ENCODE assay signal across 22 cellular contexts in the genomic region with DNA sequence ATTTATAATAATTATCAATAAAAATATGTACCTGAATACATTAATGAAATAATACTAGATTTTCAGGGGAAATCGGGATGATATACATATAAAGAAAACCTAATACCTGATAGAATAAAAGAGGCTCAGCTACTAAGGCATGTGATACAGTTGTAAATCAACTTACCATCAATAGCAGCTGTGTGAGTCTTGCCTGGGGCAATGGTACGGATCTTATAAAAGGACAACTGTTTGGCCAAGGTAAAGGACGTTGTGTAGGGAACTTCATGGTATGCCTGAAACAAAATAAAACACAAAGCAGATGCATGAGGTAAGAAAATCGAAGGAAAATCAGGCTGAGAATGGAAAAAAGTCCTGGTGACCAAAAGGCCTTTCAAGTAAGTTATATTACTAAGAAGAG. TPM values are rescaled to one million over a fixed set of nuclear protein-coding genes. Genes with fewer than 3 reads are reported as not detected.
"Had no signal": no experiment of that assay in that cellular context is flagged by ENCODE, and none has a peak within 500 bp of the region (broad histone marks: within the 10 kb centered on the region; RNA-seq: fewer than 3 reads in every experiment).

No MANE protein-coding gene starts in this region.

- H3K4me3 ChIP-seq: esophagus muscularis mucosa, left lung, lung, spleen, tibial nerve, upper lobe of right lung, vagina had no signal

- H3K4me1 ChIP-seq: esophagus muscularis mucosa, left lung, parathyroid adenoma, spleen, tibial nerve, upper lobe of right lung, vagina had no signal

- H3K27ac Mint-ChIP-seq: dendritic cell treated with granulocyte-macrophage colony-stimulating factor and Interleukin-4, amounts not matched to agents 40 ng/mL and 50 ng/mL, for 4 days; immature natural killer cell; nephron; stimulated activated memory B cell treated with anti-CD40 and anti-IgM and Interleukin-4, amounts not matched to agents 10 μg/mL and 1 μg/mL and 100 μg/mL, for 72 hours; stimulated activated naive CD8-positive, alpha-beta T cell treated with anti-CD3 and anti-CD28 coated beads, Interleukin-15, Interleukin-2, amounts not matched to agents 100 ng/mL and 50 ng/mL, for 24 hours had no signal

- H3K4me3 Mint-ChIP-seq: dendritic cell treated with granulocyte-macrophage colony-stimulating factor and Interleukin-4, amounts not matched to agents 40 ng/mL and 50 ng/mL, for 4 days; effector memory CD8-positive, alpha-beta T cell; immature natural killer cell; naive B cell; nephron; stimulated activated memory B cell treated with anti-CD40 and anti-IgM and Interleukin-4, amounts not matched to agents 10 μg/mL and 1 μg/mL and 100 μg/mL, for 72 hours; stimulated activated naive CD8-positive, alpha-beta T cell treated with anti-CD3 and anti-CD28 coated beads, Interleukin-15, Interleukin-2, amounts not matched to agents 100 ng/mL and 50 ng/mL, for 24 hours had no signal

- H3K27me3 Mint-ChIP-seq: dendritic cell treated with granulocyte-macrophage colony-stimulating factor and Interleukin-4, amounts not matched to agents 40 ng/mL and 50 ng/mL, for 4 days; effector memory CD8-positive, alpha-beta T cell; naive B cell; stimulated activated memory B cell treated with anti-CD40 and anti-IgM and Interleukin-4, amounts not matched to agents 10 μg/mL and 1 μg/mL and 100 μg/mL, for 72 hours; stimulated activated naive CD8-positive, alpha-beta T cell treated with anti-CD3 and anti-CD28 coated beads, Interleukin-15, Interleukin-2, amounts not matched to agents 100 ng/mL and 50 ng/mL, for 24 hours had no signal

- H3K27me3 ChIP-seq: esophagus muscularis mucosa, left lung, spleen, tibial nerve, upper lobe of right lung, vagina had no signal

- H3K9me3 Mint-ChIP-seq: dendritic cell treated with granulocyte-macrophage colony-stimulating factor and Interleukin-4, amounts not matched to agents 40 ng/mL and 50 ng/mL, for 4 days; effector memory CD8-positive, alpha-beta T cell; immature natural killer cell; naive B cell; nephron; stimulated activated memory B cell treated with anti-CD40 and anti-IgM and Interleukin-4, amounts not matched to agents 10 μg/mL and 1 μg/mL and 100 μg/mL, for 72 hours; stimulated activated naive CD8-positive, alpha-beta T cell treated with anti-CD3 and anti-CD28 coated beads, Interleukin-15, Interleukin-2, amounts not matched to agents 100 ng/mL and 50 ng/mL, for 24 hours had no signal

- H3K9me3 ChIP-seq: esophagus muscularis mucosa, left lung, spleen, tibial nerve, upper lobe of right lung, vagina had no signal

- H3K4me1 Mint-ChIP-seq: immature natural killer cell; stimulated activated memory B cell treated with anti-CD40 and anti-IgM and Interleukin-4, amounts not matched to agents 10 μg/mL and 1 μg/mL and 100 μg/mL, for 72 hours had no signal

- H3K27ac ChIP-seq: epithelial cell of prostate, esophagus muscularis mucosa, left lung, parathyroid adenoma, spleen, tibial nerve, upper lobe of right lung, vagina had no signal

- DNase-seq: effector memory CD8-positive, alpha-beta T cell; immature natural killer cell; left lung; mesenchymal stem cell; naive B cell; occipital lobe; spleen; stimulated activated CD4-positive, alpha-beta T cell treated with anti-CD3 and anti-CD28 coated beads, Interleukin-15, amount 100 ng/mL, for 24 hours; stimulated activated CD4-positive, alpha-beta T cell treated with anti-CD3 and anti-CD28 coated beads, Interleukin-1b, Interleukin-23, amount 100 ng/mL, for 48 hours; stimulated activated CD4-positive, alpha-beta T cell treated with anti-CD3 and anti-CD28 coated beads, Interleukin-4, amount 100 ng/mL, for 24 hours; upper lobe of right lung had no signal

- ATAC-seq: effector memory CD8-positive, alpha-beta T cell; left lung; sciatic nerve; stimulated activated memory B cell treated with anti-CD40 and anti-IgM and Interleukin-4, amounts not matched to agents 10 μg/mL and 1 μg/mL and 100 μg/mL, for 72 hours; upper lobe of right lung had no signal

RNA-seq across cellular contexts. Expression of a gene that starts 32.0 kb away (rescaled TPM):
- total RNA-seq: vagina had no signal
